Comparison of ENCODE assay signal across 11 cellular contexts in genomic region chr22:46370584-46371373, GRCh38. TPM values are rescaled to one million over a fixed set of nuclear protein-coding genes. Genes with fewer than 3 reads are reported as not detected.
DNase-seq lines count a peak whose midpoint lies in the region; FAIRE-seq and TF ChIP-seq lines count a peak whose summit lies in the region.
"Had no signal": no experiment of that assay in that cellular context is flagged by ENCODE, and none has a peak within 500 bp of the region (broad histone marks: within the 10 kb centered on the region; RNA-seq: fewer than 3 reads in every experiment).

No MANE protein-coding gene starts in this region.

- peak overlapping the region; percentile 62 for H3K4me3 Mint-ChIP-seq in Caco-2 (ENCODE audit: unreplicated experiment)
- H3K4me3 Mint-ChIP-seq in IgD-negative memory B cell = peak overlapping the region in 1 of 4 donors; percentile 38
- H3K4me3 Mint-ChIP-seq: naive B cell had no signal

- no peak for TF ChIP-seq EP300 in sigmoid colon (IDR thresholded peaks at IDR 0.05)

- no peaks in the 10 kb centered on the region for H3K27me3 ChIP-seq in Caco-2 (replicated peaks; ENCODE audit: control insufficient read depth, insufficient read depth, low read length)
- peaks cover 3% of the 10 kb centered on the region for H3K27me3 ChIP-seq in effector memory CD4-positive, alpha-beta T cell (replicated peaks; ENCODE audit: control insufficient read depth, insufficient read depth, low read length, poor library complexity, severe bottlenecking)
- H3K27me3 ChIP-seq in small intestine (ENCODE audit: control insufficient read depth in 2 of 2, insufficient read depth in 2 of 2, low read length in 2 of 2) = no peaks in the 10 kb centered on the region
- H3K27me3 ChIP-seq in sigmoid colon = peaks cover 4 to 15% (median 15%) of the 10 kb centered on the region in 3 donors

- no peak for FAIRE-seq in small intestine (lab: Jason Lieb, UNC)

- H3K9me3 ChIP-seq in Caco-2 (peaks cover 3% of the 10 kb centered on the region), small intestine (ENCODE audit: control insufficient read depth, low read depth) (no peaks in the 10 kb centered on the region), sigmoid colon (no peaks in the 10 kb centered on the region)
- H3K9me3 ChIP-seq in effector memory CD4-positive, alpha-beta T cell (ENCODE audit: control insufficient read depth, low read length) = no peaks in the 10 kb centered on the region

- no peak overlapping the region for H3K27ac ChIP-seq in effector memory CD4-positive, alpha-beta T cell (ENCODE audit: insufficient read depth, low read length, poor library complexity, severe bottlenecking)
- H3K27ac ChIP-seq in small intestine (ENCODE audit: low read depth in 1 of 2, low read length in 1 of 2) (no peak overlapping the region), sigmoid colon (no peak overlapping the region)
- H3K27ac ChIP-seq: VCaP had no signal

- 15 to 61% (median 41%) methylated on average over 15 of the region's 15 CpGs for WGBS in small intestine, 3 donors
- 22 to 72% methylated on average over 15 of the region's 15 CpGs for WGBS in sigmoid colon, 2 donors

- H3K27ac Mint-ChIP-seq in Caco-2 (ENCODE audit: unreplicated experiment) (peak overlapping the region; percentile 85), IgD-negative memory B cell (peak overlapping the region in 2 of 3 donors; percentile 61 to 63)

- TF ChIP-seq CTCF in Caco-2 (IDR thresholded peaks at IDR 0.05; ENCODE audit: insufficient read depth in 1 of 2, low read depth in 1 of 2, low read length in 1 of 2, severe bottlenecking in 1 of 2, unreplicated experiment in 1 of 2) = peak in 1 of 2 experiments; percentile 28
- no peak for TF ChIP-seq CTCF in sigmoid colon (IDR thresholded peaks at IDR 0.05)

- H3K36me3 ChIP-seq in Caco-2 (ENCODE audit: control insufficient read depth, insufficient read depth, low read length) (no peaks in the 10 kb centered on the region), small intestine (ENCODE audit: control insufficient read depth in 2 of 2, insufficient read depth in 2 of 2, low read length in 2 of 2) (no peaks in the 10 kb centered on the region), sigmoid colon (no peaks in the 10 kb centered on the region)
- no peaks in the 10 kb centered on the region for H3K36me3 ChIP-seq in effector memory CD4-positive, alpha-beta T cell (ENCODE audit: control insufficient read depth, insufficient read depth, low read length)

- intact Hi-C loops in Caco-2 (cut with micrococcal nuclease; ENCODE audit: unreplicated experiment) (loop anchor here (1.0 kb wide), 1 partner anchor 8 kb away; no protein-coding TSS in a partner anchor), sigmoid colon (cut with DNase I) (no loop called here)

- DNase-seq in Caco-2 (peak; percentile 74 to 78), small intestine (peak; percentile 68), sigmoid colon (no peak), NCI-H82 treated with DMSO at 0.1 percent for 48 hours (lab: John Stamatoyannopoulos, UW; ENCODE audit: unreplicated experiment) (no peak), SKM-1 (lab: John Stamatoyannopoulos, UW; ENCODE audit: unreplicated experiment) (no peak)
- peak; percentile 12 to 50 (median 12) for DNase-seq in effector memory CD4-positive, alpha-beta T cell
- DNase-seq: islet precursor cell; naive B cell; stimulated activated CD4-positive, alpha-beta T cell treated with anti-CD3 and anti-CD28 coated beads, Interleukin-4, amount 100 ng/mL, for 1 hour had no signal

- H3K36me3 Mint-ChIP-seq in Caco-2 (ENCODE audit: insufficient read depth, unreplicated experiment) (peaks cover 71% of the 10 kb centered on the region), IgD-negative memory B cell (peaks cover 4% of the 10 kb centered on the region)

- peaks cover 3% of the 10 kb centered on the region for H3K9me3 Mint-ChIP-seq in Caco-2 (ENCODE audit: unreplicated experiment)
- H3K9me3 Mint-ChIP-seq in IgD-negative memory B cell = peaks cover under 1 to 2% (median 1%) of the 10 kb centered on the region in 3 donors

- H3K4me1 Mint-ChIP-seq in Caco-2 (ENCODE audit: low read depth, unreplicated experiment) = peaks cover 31% of the 10 kb centered on the region
- peaks cover 0 to 9% (median 7%) of the 10 kb centered on the region in 3 donors for H3K4me1 Mint-ChIP-seq in IgD-negative memory B cell

- H3K27me3 Mint-ChIP-seq in Caco-2 (ENCODE audit: insufficient read depth, unreplicated experiment) (no peaks in the 10 kb centered on the region), IgD-negative memory B cell (peaks cover 3% of the 10 kb centered on the region)

- TSS peak; percentile 98 for BruUV-seq in Caco-2 (replicated peaks; lab: Mats Ljungman, UMichigan)

- no peak for TF ChIP-seq POLR2A in sigmoid colon (IDR thresholded peaks at IDR 0.05)

- CTCF ChIA-PET in Caco-2 (lab: Charles Lee) = interaction anchor here (0.6 to 1.9 kb wide), 5 partner anchors 14 to 193 kb away, joined by 3 to 6 read pairs (median 4); no protein-coding TSS in a partner anchor

- POLR2A ChIA-PET in Caco-2 (lab: Charles Lee) = no interaction called here

- H3K4me1 ChIP-seq in Caco-2 = peaks cover 23% of the 10 kb centered on the region
- H3K4me1 ChIP-seq in effector memory CD4-positive, alpha-beta T cell (ENCODE audit: control insufficient read depth, insufficient read depth, low read length, poor library complexity, severe bottlenecking) = peaks cover 20% of the 10 kb centered on the region
- peaks cover 3 to 5% of the 10 kb centered on the region in 2 donors for H3K4me1 ChIP-seq in small intestine (ENCODE audit: control insufficient read depth in 2 of 2, insufficient read depth in 1 of 2, low read depth in 1 of 2, low read length in 1 of 2)
- H3K4me1 ChIP-seq in sigmoid colon = no peaks in the 10 kb centered on the region

- H3K4me3 ChIP-seq in Caco-2 (ENCODE audit: low read depth, low read length) (no peak overlapping the region), small intestine (ENCODE audit: low read depth in 1 of 2, low read length in 2 of 2) (no peak overlapping the region), sigmoid colon (no peak overlapping the region)
- no peak overlapping the region for H3K4me3 ChIP-seq in effector memory CD4-positive, alpha-beta T cell (ENCODE audit: insufficient read depth, low read depth, low read length, poor library complexity, severe bottlenecking)

RNA-seq across cellular contexts. Expression of gene TRMU, which starts 35.3 kb away (rescaled TPM):
- total RNA-seq in Caco-2 (2022) (73.9 and 78.4 TPM in 2 replicates), sigmoid colon (10 to 100 TPM; 20.7 to 30.2 (median 23.3) TPM)
- polyA plus RNA-seq in IgD-negative memory B cell (22.1 TPM), small intestine (10 to 100 TPM; 17.0 to 38.5 (median 30.2) TPM), sigmoid colon (10 to 100 TPM; 12.5 to 38.7 (median 13.8) TPM)

Comparison
In these comparisons a context has a peak if more than half of its experiments do, and no peak if none do; other contexts are left out.
1. DNase-seq: peak in Caco-2 (2 of 2), effector memory CD4-positive, alpha-beta T cell (3 of 3) and small intestine (single experiment); none in sigmoid colon (single experiment), NCI-H82 treated with DMSO at 0.1 percent for 48 hours (single experiment) and SKM-1 (single experiment).